Comparison of ENCODE assay signal across 8 cellular contexts in genomic region chr16:30395992-30396560, GRCh38. TPM values are rescaled to one million over a fixed set of nuclear protein-coding genes. Genes with fewer than 3 reads are reported as not detected.
A peak's percentile ranks its signal among the peaks of the same experiment; 100 is the strongest.
DNase-seq lines count a peak whose midpoint lies in the region; ATAC-seq and TF ChIP-seq lines count a peak whose summit lies in the region.

No MANE protein-coding gene starts in this region.

- CTCF ChIA-PET in BJ (lab: Yijun Ruan, JAX), result interaction anchor here (1.1 to 2.1 kb wide), 6 partner anchors 9 to 27 kb away, joined by 3 to 8 read pairs (median 5); partner anchors contain the start of gene ZNF771

- 14 to 15% methylated on average over 13 of the region's 13 CpGs for WGBS in lower leg skin, 2 donors

- TF ChIP-seq CTCF in BJ (IDR thresholded peaks at IDR 0.05; ENCODE audit: insufficient read depth, low read depth, low read length) (no peak), lower leg skin (IDR thresholded peaks at IDR 0.05) (no peak), upper lobe of right lung (IDR thresholded peaks at IDR 0.05) (no peak)

- peaks cover 53% of the 10 kb centered on the region for H3K4me1 Mint-ChIP-seq in activated naive CD8-positive, alpha-beta T cell treated with anti-CD3 and anti-CD28 coated beads, Interleukin-2, amount 50 U/mL, for 24 hours

- peak overlapping the region; percentile 72 for H3K27ac ChIP-seq in upper lobe of right lung

- intact Hi-C loops in lower leg skin (cut with DNase I; ENCODE audit: low total_unique reads), result no loop called here
- intact Hi-C loops in upper lobe of right lung (cut with DNase I), result no loop called here

- peak; percentile 14 for ATAC-seq in HG03342 (IDR thresholded peaks at IDR 0.05; ENCODE audit: unreplicated experiment)
- peak; percentile 7 for ATAC-seq in activated naive CD8-positive, alpha-beta T cell treated with anti-CD3 and anti-CD28 coated beads, Interleukin-2, amount 50 U/mL, for 24 hours
- ATAC-seq in upper lobe of right lung, result no peak

- H3K4me1 ChIP-seq in upper lobe of right lung, result peaks cover 11% of the 10 kb centered on the region

- peak overlapping the region; percentile 85 for H3K4me3 Mint-ChIP-seq in activated naive CD8-positive, alpha-beta T cell treated with anti-CD3 and anti-CD28 coated beads, Interleukin-2, amount 50 U/mL, for 24 hours

- H3K36me3 Mint-ChIP-seq in activated naive CD8-positive, alpha-beta T cell treated with anti-CD3 and anti-CD28 coated beads, Interleukin-2, amount 50 U/mL, for 24 hours (ENCODE audit: low read depth), result peaks cover 15% of the 10 kb centered on the region

- POLR2A ChIA-PET in BJ (lab: Charles Lee), result no interaction called here

- H3K36me3 ChIP-seq in BJ (ENCODE audit: control insufficient read depth, insufficient read depth, low read length), result peaks cover 4% of the 10 kb centered on the region
- H3K36me3 ChIP-seq in upper lobe of right lung, result peaks cover 6% of the 10 kb centered on the region

- peak overlapping the region; percentile 32 for H3K27ac Mint-ChIP-seq in activated naive CD8-positive, alpha-beta T cell treated with anti-CD3 and anti-CD28 coated beads, Interleukin-2, amount 50 U/mL, for 24 hours

- H3K27me3 ChIP-seq in BJ (ENCODE audit: control insufficient read depth, insufficient read depth, low read length) (no peaks in the 10 kb centered on the region), upper lobe of right lung (no peaks in the 10 kb centered on the region)

- DNase-seq in BJ (ENCODE audit: low read depth) (no peak), lower leg skin (ENCODE audit: low spot score in 2 of 2) (no peak), upper lobe of right lung (no peak), NCI-H446 (lab: John Stamatoyannopoulos, UW) (no peak), retina (no peak), SHP77 treated with DMSO at 0.1 percent for 48 hours (lab: John Stamatoyannopoulos, UW) (no peak)
- DNase-seq in activated naive CD8-positive, alpha-beta T cell treated with anti-CD3 and anti-CD28 coated beads, Interleukin-2, amount 50 U/mL, for 24 hours, result no peak

- TF ChIP-seq POLR2A in lower leg skin (IDR thresholded peaks at IDR 0.05), result no peak

- no peaks in the 10 kb centered on the region for H3K9me3 ChIP-seq in upper lobe of right lung

- H3K4me3 ChIP-seq in BJ (ENCODE audit: low read depth, low read length) (peak overlapping the region; percentile 81), lower leg skin (ENCODE audit: low read depth, poor library complexity, severe bottlenecking) (peak overlapping the region; percentile 74), upper lobe of right lung (peak overlapping the region; percentile 81)

- no peaks in the 10 kb centered on the region for H3K27me3 Mint-ChIP-seq in activated naive CD8-positive, alpha-beta T cell treated with anti-CD3 and anti-CD28 coated beads, Interleukin-2, amount 50 U/mL, for 24 hours

- no peaks in the 10 kb centered on the region for H3K9me3 Mint-ChIP-seq in activated naive CD8-positive, alpha-beta T cell treated with anti-CD3 and anti-CD28 coated beads, Interleukin-2, amount 50 U/mL, for 24 hours

RNA-seq across cellular contexts. Expression of gene ZNF48, which starts 0.9 kb away (rescaled TPM):
- 2.8 and 4.6 TPM in 2 replicates for polyA plus RNA-seq in BJ (2011; rRNA removed)
- polyA minus RNA-seq in BJ (2011; rRNA and poly(A)+ RNA removed), result 2.6 and 5.3 TPM in 2 replicates
- total RNA-seq in lower leg skin (10 to 100 TPM in 3 of 4 donors, 1 to 10 TPM in 1; 8.3 to 15.6 (median 10.5) TPM), upper lobe of right lung (6.1 TPM)

RNA-seq across cellular contexts. Expression of gene ZNF771, which starts 11.3 kb away (rescaled TPM):
- 6.8 and 7.9 TPM in 2 replicates for polyA plus RNA-seq in BJ (2011; rRNA removed)
- 2.1 and 4.3 TPM in 2 replicates for polyA minus RNA-seq in BJ (2011; rRNA and poly(A)+ RNA removed)
- 10 to 100 TPM in 3 of 4 donors, 1 to 10 TPM in 1; 5.9 to 12.8 (median 11.0) TPM for total RNA-seq in lower leg skin
- 4.5 TPM for total RNA-seq in upper lobe of right lung

RNA-seq across cellular contexts. Expression of gene SEPTIN1, which starts 13.7 kb away (rescaled TPM):
- 0.17 and 0.22 TPM in 2 replicates for polyA plus RNA-seq in BJ (2011; rRNA removed)
- polyA minus RNA-seq in BJ (2011; rRNA and poly(A)+ RNA removed), result not detected in 2 replicates
- total RNA-seq in lower leg skin (1 to 10 TPM in 1 of 4 donors, under 1 TPM in 2, not detected in 1; 0.39 to 1.2 (median 0.91) TPM), upper lobe of right lung (8.6 TPM)

RNA-seq across cellular contexts. Expression of gene MYL11, which starts 21.5 kb away (rescaled TPM):
- 0.59 and 0.69 TPM in 2 replicates for polyA plus RNA-seq in BJ (2011; rRNA removed)
- polyA minus RNA-seq in BJ (2011; rRNA and poly(A)+ RNA removed), result 0.85 TPM in 1 of 2 replicates, not detected in the other
- total RNA-seq in lower leg skin (1 to 10 TPM in 1 of 4 donors, under 1 TPM in 1, not detected in 2; 0.79 to 2.1 TPM), upper lobe of right lung (not detected)

RNA-seq across cellular contexts. Expression of gene TBC1D10B, which starts 25.8 kb away (rescaled TPM):
- polyA plus RNA-seq in BJ (2011; rRNA removed), result 11.3 and 16.5 TPM in 2 replicates
- polyA minus RNA-seq in BJ (2011; rRNA and poly(A)+ RNA removed), result 18.3 and 21.9 TPM in 2 replicates
- total RNA-seq in lower leg skin (10 to 100 TPM; 33.2 to 51.8 (median 41.9) TPM), upper lobe of right lung (36.0 TPM)
